ENCODE assay signal across 14 cellular contexts in the genomic region with DNA sequence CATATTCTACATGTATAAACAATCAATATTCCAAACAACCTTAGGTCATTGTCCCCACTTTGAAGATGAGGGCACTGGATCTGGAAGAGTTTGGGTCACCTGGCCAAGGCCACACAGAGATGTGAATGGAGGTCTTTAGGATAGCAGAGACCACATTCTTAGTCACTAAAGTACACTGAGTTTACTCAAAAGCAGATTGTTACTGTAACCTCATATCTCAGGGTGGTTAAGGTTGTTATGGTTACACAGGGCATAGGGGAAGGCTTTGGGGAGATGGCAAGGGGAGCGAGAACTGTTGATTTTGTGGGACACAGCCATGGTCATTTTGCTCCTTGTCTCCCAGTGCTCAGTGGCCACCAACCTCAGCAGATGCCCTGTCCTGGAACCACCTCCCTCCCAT.
DNase-seq lines count a peak whose midpoint lies in the region; ATAC-seq and TF ChIP-seq lines count a peak whose summit lies in the region.
"Had no signal": no experiment of that assay in that cellular context is flagged by ENCODE, and none has a peak within 500 bp of the region (broad histone marks: within the 10 kb centered on the region; RNA-seq: fewer than 3 reads in every experiment).

No MANE protein-coding gene starts in this region.

- H3K36me3 Mint-ChIP-seq in activated T-helper 1 cell treated with anti-CD3 and anti-CD28 coated beads, Interleukin-12 subunit alpha, Interleukin-12 subunit beta, Interleukin-2, Interleukin-4 antibody, amounts not matched to agents 30 ng/mL and 10 ng/mL and 1 ng/mL, durations not matched to agents 14 hours and 24 hours and 36 hours (ENCODE audit: low read depth), result no peaks in the 10 kb centered on the region
- peaks cover 10% of the 10 kb centered on the region for H3K36me3 Mint-ChIP-seq in effector memory CD8-positive, alpha-beta T cell (ENCODE audit: insufficient read depth)

- H3K4me1 Mint-ChIP-seq in activated T-helper 1 cell treated with anti-CD3 and anti-CD28 coated beads, Interleukin-12 subunit alpha, Interleukin-12 subunit beta, Interleukin-2, Interleukin-4 antibody, amounts not matched to agents 30 ng/mL and 10 ng/mL and 1 ng/mL, durations not matched to agents 14 hours and 24 hours and 36 hours (ENCODE audit: low read depth), result no peaks in the 10 kb centered on the region
- H3K4me1 Mint-ChIP-seq in effector memory CD8-positive, alpha-beta T cell (ENCODE audit: low read depth in 2 of 2), result peaks cover 22% of the 10 kb centered on the region in 2 donors
- H3K4me1 Mint-ChIP-seq: B cell had no signal

- H3K27ac ChIP-seq in left ventricle myocardium inferior (replicated peaks) (peak overlapping the region; percentile 86), uterus (peak overlapping the region; percentile 68 to 69)
- H3K27ac ChIP-seq: GM23248 had no signal

- H3K9me3 Mint-ChIP-seq in activated T-helper 1 cell treated with anti-CD3 and anti-CD28 coated beads, Interleukin-12 subunit alpha, Interleukin-12 subunit beta, Interleukin-2, Interleukin-4 antibody, amounts not matched to agents 30 ng/mL and 10 ng/mL and 1 ng/mL, durations not matched to agents 14 hours and 24 hours and 36 hours, result no peaks in the 10 kb centered on the region
- peaks cover 2 to 6% of the 10 kb centered on the region in 2 donors for H3K9me3 Mint-ChIP-seq in effector memory CD8-positive, alpha-beta T cell

- TF ChIP-seq CTCF in left ventricle myocardium inferior (IDR thresholded peaks at IDR 0.05; ENCODE audit: borderline replicate concordance) (no peak), uterus (IDR thresholded peaks at IDR 0.05) (no peak)

- H3K9me3 ChIP-seq in left ventricle myocardium inferior (replicated peaks) (peaks cover 6% of the 10 kb centered on the region), uterus (no peaks in the 10 kb centered on the region)

- peaks cover 42% of the 10 kb centered on the region for H3K4me1 ChIP-seq in left ventricle myocardium inferior
- peaks cover 4 to 7% of the 10 kb centered on the region in 2 donors for H3K4me1 ChIP-seq in uterus

- TF ChIP-seq POLR2A in uterus (IDR thresholded peaks at IDR 0.05), result no peak

- H3K4me3 ChIP-seq in left ventricle myocardium inferior (no peak overlapping the region), uterus (no peak overlapping the region)
- H3K4me3 ChIP-seq: GM12878, GM23248 had no signal

- DNase-seq in left ventricle myocardium inferior, result no peak
- DNase-seq in cardiac septum (ENCODE audit: low spot score), result no peak
- DNase-seq in activated T-helper 1 cell treated with anti-CD3 and anti-CD28 coated beads, Interleukin-12 subunit alpha, Interleukin-12 subunit beta, Interleukin-2, Interleukin-4 antibody, amounts not matched to agents 30 ng/mL and 10 ng/mL and 1 ng/mL, durations not matched to agents 14 hours and 24 hours and 36 hours (ENCODE audit: low spot score), result no peak
- no peak for DNase-seq in effector memory CD8-positive, alpha-beta T cell
- DNase-seq in uterus, result no peak
- no peak for DNase-seq in activated CD4-positive, CD25-positive, alpha-beta regulatory T cell (lab: John Stamatoyannopoulos, UW)
- DNase-seq: C1 segment of cervical spinal cord; CD4-positive, alpha-beta T cell; DMS79; GM23248 had no signal

- no peaks in the 10 kb centered on the region for H3K27me3 Mint-ChIP-seq in activated T-helper 1 cell treated with anti-CD3 and anti-CD28 coated beads, Interleukin-12 subunit alpha, Interleukin-12 subunit beta, Interleukin-2, Interleukin-4 antibody, amounts not matched to agents 30 ng/mL and 10 ng/mL and 1 ng/mL, durations not matched to agents 14 hours and 24 hours and 36 hours (ENCODE audit: insufficient read depth)
- H3K27me3 Mint-ChIP-seq in effector memory CD8-positive, alpha-beta T cell, result peaks cover 7 to 9% of the 10 kb centered on the region in 2 donors
- H3K27me3 Mint-ChIP-seq: B cell had no signal

- intact Hi-C loops in left ventricle myocardium inferior (cut with micrococcal nuclease) (no loop called here), cardiac septum (cut with DNase I) (loop anchor here (2.0 to 5.0 kb wide), 3 partner anchors 68 to 284 kb away; a partner anchor contains a TSS), uterus (cut with DNase I; ENCODE audit: low total_unique reads) (no loop called here)
- intact Hi-C loops in activated T-helper 1 cell treated with anti-CD3 and anti-CD28 coated beads, Interleukin-12 subunit alpha, Interleukin-12 subunit beta, Interleukin-2, Interleukin-4 antibody, amounts not matched to agents 30 ng/mL and 10 ng/mL and 1 ng/mL, durations not matched to agents 14 hours and 24 hours and 36 hours (cut with micrococcal nuclease), result no loop called here

- H3K27me3 ChIP-seq in left ventricle myocardium inferior (ENCODE audit: low read depth) (no peaks in the 10 kb centered on the region), uterus (no peaks in the 10 kb centered on the region)

- H3K36me3 ChIP-seq in left ventricle myocardium inferior, result no peaks in the 10 kb centered on the region
- H3K36me3 ChIP-seq in uterus, result no peaks in the 10 kb centered on the region

- H3K27ac Mint-ChIP-seq in activated T-helper 1 cell treated with anti-CD3 and anti-CD28 coated beads, Interleukin-12 subunit alpha, Interleukin-12 subunit beta, Interleukin-2, Interleukin-4 antibody, amounts not matched to agents 30 ng/mL and 10 ng/mL and 1 ng/mL, durations not matched to agents 14 hours and 24 hours and 36 hours, result peak overlapping the region; percentile 22
- H3K27ac Mint-ChIP-seq in effector memory CD8-positive, alpha-beta T cell, result peak overlapping the region; percentile 62 to 74
- H3K27ac Mint-ChIP-seq: B cell; CD4-positive, alpha-beta T cell had no signal

- no peak overlapping the region for H3K4me3 Mint-ChIP-seq in activated T-helper 1 cell treated with anti-CD3 and anti-CD28 coated beads, Interleukin-12 subunit alpha, Interleukin-12 subunit beta, Interleukin-2, Interleukin-4 antibody, amounts not matched to agents 30 ng/mL and 10 ng/mL and 1 ng/mL, durations not matched to agents 14 hours and 24 hours and 36 hours
- H3K4me3 Mint-ChIP-seq in effector memory CD8-positive, alpha-beta T cell, result no peak overlapping the region
- H3K4me3 Mint-ChIP-seq: B cell; CD4-positive, alpha-beta T cell had no signal

- no peak for ATAC-seq in effector memory CD8-positive, alpha-beta T cell (replicated peaks)
- ATAC-seq in GM21529 (IDR thresholded peaks at IDR 0.05; ENCODE audit: unreplicated experiment), result no peak
- ATAC-seq: GM12878, HCT116 had no signal
